In genomic region chr11:61567286-61568061, GRCh38 we compare ENCODE assay signal across 8 cellular contexts. TPM values are rescaled to one million over a fixed set of nuclear protein-coding genes. Genes with fewer than 3 reads are reported as not detected.
DNase-seq lines count a peak whose midpoint lies in the region; ATAC-seq and TF ChIP-seq lines count a peak whose summit lies in the region.

No MANE protein-coding gene starts in this region.

- H3K36me3 ChIP-seq in CD8-positive, alpha-beta T cell (ENCODE audit: insufficient read depth, low read length) = no peaks in the 10 kb centered on the region
- H3K36me3 ChIP-seq in Karpas-422 (ENCODE audit: insufficient read depth, low read length) = no peaks in the 10 kb centered on the region

- no peak overlapping the region for H3K9ac ChIP-seq in Karpas-422 (ENCODE audit: low read length)

- CTCF ChIA-PET in CD8-positive, alpha-beta T cell (lab: Charles Lee) = interaction anchor here (1.7 kb wide), 1 partner anchor 89 kb away, joined by 3 read pairs; no protein-coding TSS in a partner anchor

- no peaks in the 10 kb centered on the region for H3K9me3 Mint-ChIP-seq in CD8-positive, alpha-beta T cell
- no peaks in the 10 kb centered on the region for H3K9me3 Mint-ChIP-seq in immature natural killer cell

- ATAC-seq in CD8-positive, alpha-beta T cell = peak; percentile 96
- ATAC-seq in GM19324 (IDR thresholded peaks at IDR 0.05; ENCODE audit: low FRiP score, unreplicated experiment) = no peak

- POLR2A ChIA-PET in CD8-positive, alpha-beta T cell (lab: Charles Lee) = no interaction called here

- no peak overlapping the region for H3K4me2 ChIP-seq in Karpas-422 (ENCODE audit: low read depth, low read length, poor library complexity, severe bottlenecking)

- H3K27ac Mint-ChIP-seq in CD8-positive, alpha-beta T cell = no peak overlapping the region
- no peak overlapping the region for H3K27ac Mint-ChIP-seq in immature natural killer cell

- no peak overlapping the region for H3K4me3 ChIP-seq in CD8-positive, alpha-beta T cell (ENCODE audit: low read depth, low read length)
- H3K4me3 ChIP-seq in Karpas-422 (ENCODE audit: low read length) = no peak overlapping the region

- no peaks in the 10 kb centered on the region for H3K36me3 Mint-ChIP-seq in CD8-positive, alpha-beta T cell
- H3K36me3 Mint-ChIP-seq in immature natural killer cell = peaks cover 0 to 2% (median 0%) of the 10 kb centered on the region in 3 donors

- no peak for TF ChIP-seq CTCF in CD8-positive, alpha-beta T cell (IDR thresholded peaks at IDR 0.05)
- TF ChIP-seq CTCF in VCaP (conservative IDR thresholded peaks at IDR 0.05) = peak; percentile 44

- in situ Hi-C loops in T47D (cut with HindIII; ENCODE audit: low pct_unique_long_range_greater_than_20kb, low sequenced_read_pairs) = no loop called here

- no peaks in the 10 kb centered on the region for H3K9me2 ChIP-seq in Karpas-422 (replicated peaks; ENCODE audit: insufficient read depth, low read length)

- H3K27ac ChIP-seq in CD8-positive, alpha-beta T cell (ENCODE audit: low read depth, low read length) = no peak overlapping the region
- H3K27ac ChIP-seq in Karpas-422 (ENCODE audit: low read length) (no peak overlapping the region), VCaP (peak overlapping the region; percentile 65)

- peaks cover 18% of the 10 kb centered on the region for H3K27me3 ChIP-seq in CD8-positive, alpha-beta T cell (ENCODE audit: insufficient read depth, low read length)
- no peaks in the 10 kb centered on the region for H3K27me3 ChIP-seq in Karpas-422 (ENCODE audit: low read length)

- intact Hi-C loops in CD8-positive, alpha-beta T cell (cut with DNase I, micrococcal nuclease) = loop anchor here (1.0 to 2.0 kb wide), 2 partner anchors 14 to 21 kb away; partner anchors contain the start of gene SYT7 (in 1 of the 2)

- peaks cover 1% of the 10 kb centered on the region for H3K4me1 Mint-ChIP-seq in CD8-positive, alpha-beta T cell (ENCODE audit: low read depth)
- peaks cover 0 to 5% of the 10 kb centered on the region in 2 donors for H3K4me1 Mint-ChIP-seq in immature natural killer cell

- H4K20me1 ChIP-seq in Karpas-422 (ENCODE audit: insufficient read depth, low read depth, low read length) = no peaks in the 10 kb centered on the region; the same call in 1 of the 2 replicates

- peaks cover 61% of the 10 kb centered on the region for H3K27me3 Mint-ChIP-seq in CD8-positive, alpha-beta T cell (ENCODE audit: low read depth)
- peaks cover 9 to 15% (median 12%) of the 10 kb centered on the region in 3 donors for H3K27me3 Mint-ChIP-seq in immature natural killer cell (ENCODE audit: low read depth in 3 of 3)

- no peaks in the 10 kb centered on the region for H3K4me1 ChIP-seq in CD8-positive, alpha-beta T cell (ENCODE audit: insufficient read depth, low read length)
- H3K4me1 ChIP-seq in Karpas-422 (ENCODE audit: low read length) = no peaks in the 10 kb centered on the region

- H2AFZ ChIP-seq in Karpas-422 (ENCODE audit: low read length) = no peak overlapping the region

- H3K79me2 ChIP-seq in Karpas-422 (ENCODE audit: low read length) = no peaks in the 10 kb centered on the region

- H3K4me3 Mint-ChIP-seq in CD8-positive, alpha-beta T cell = no peak overlapping the region
- H3K4me3 Mint-ChIP-seq in immature natural killer cell = no peak overlapping the region

- DNase-seq in CD8-positive, alpha-beta T cell = peak; percentile 54 to 78 (median 69)
- peak; percentile 91 for DNase-seq in Karpas-422
- peak; percentile 93 to 96 for DNase-seq in T47D (ENCODE audit: low read depth in 1 of 2, low spot score in 1 of 2)
- peak; percentile 60 to 63 (median 60) for DNase-seq in immature natural killer cell
- DNase-seq in stimulated activated CD4-positive, alpha-beta T cell treated with anti-CD3 and anti-CD28 coated beads, Interleukin-15, amount 100 ng/mL, for 1 hour (ENCODE audit: low read depth in 1 of 2, low spot score in 1 of 2) = peak; percentile 48 to 67
- DNase-seq in cortex of kidney (lab: John Stamatoyannopoulos, UW) = no peak

- H3K9me3 ChIP-seq in CD8-positive, alpha-beta T cell (ENCODE audit: low read length) = no peaks in the 10 kb centered on the region
- no peaks in the 10 kb centered on the region for H3K9me3 ChIP-seq in Karpas-422 (ENCODE audit: low read length)

RNA-seq across cellular contexts. Expression of gene SYT7, which starts 13.4 kb away (rescaled TPM):
- total RNA-seq in CD8-positive, alpha-beta T cell = not detected
- not detected in 2 replicates for total RNA-seq in Karpas-422 (2014; rRNA removed; shearing (Covaris generic); ENCODE audit: low replicate concordance)
- not detected for polyA plus RNA-seq in immature natural killer cell

RNA-seq across cellular contexts. Expression of gene LRRC10B, which starts 58.9 kb away (rescaled TPM):
- total RNA-seq in CD8-positive, alpha-beta T cell = not detected
- 1.0 TPM in 1 of 2 replicates, not detected in the other for total RNA-seq in Karpas-422 (2014; rRNA removed; shearing (Covaris generic); ENCODE audit: low replicate concordance)
- polyA plus RNA-seq in immature natural killer cell = not detected
